ENCODE assay signal across 31 cellular contexts in the genomic region with DNA sequence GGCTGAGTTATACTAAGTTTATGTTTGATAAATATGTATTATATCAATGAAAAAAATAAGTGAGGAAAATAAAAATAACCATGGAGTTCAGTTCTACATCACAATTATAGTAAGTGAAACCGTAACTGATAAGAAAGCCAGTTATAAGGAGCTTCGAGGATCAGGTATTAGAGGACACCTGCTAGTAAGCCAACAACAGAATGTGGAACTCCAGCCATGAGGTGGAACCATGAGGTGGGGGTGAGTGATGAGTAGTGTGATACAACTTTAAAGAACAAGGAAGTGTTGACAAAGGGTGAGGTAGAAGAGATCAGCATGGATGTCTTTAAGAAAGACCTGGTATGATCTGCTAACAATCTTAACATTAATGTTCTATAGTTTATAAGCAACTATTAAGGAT.
"Had no signal": no experiment of that assay in that cellular context is flagged by ENCODE, and none has a peak within 500 bp of the region (broad histone marks: within the 10 kb centered on the region; RNA-seq: fewer than 3 reads in every experiment).

No MANE protein-coding gene starts in this region.

- ATAC-seq: activated naive CD4-positive, alpha-beta T cell treated with anti-CD3 and anti-CD28 coated beads, Interleukin-2, amount 50 U/mL, for 72 hours; activated naive CD8-positive, alpha-beta T cell treated with anti-CD3 and anti-CD28 coated beads, Interleukin-2, amount 50 U/mL, for 24 hours; activated T-cell treated with anti-CD3 and anti-CD28 coated beads, Interleukin-2, amount 50 U/mL, for 4 hours; activated T-cell treated with anti-CD3 and anti-CD28 coated beads, Interleukin-2, amount 50 U/mL, for 72 hours; activated T-helper 17 cell treated with anti-CD3 and anti-CD28 coated beads, Interleukin-2, amount 50 U/mL, for 72 hours; body of pancreas had no signal

- H3K27ac ChIP-seq: adrenal gland, ascending aorta, body of pancreas, brain microvascular endothelial cell, breast epithelium, cardiac muscle cell had no signal

- H3K9me3 ChIP-seq: adrenal gland, ascending aorta, body of pancreas, breast epithelium had no signal

- DNase-seq: activated effector memory CD4-positive, alpha-beta T cell treated with anti-CD3 and anti-CD28 coated beads, Interleukin-2, amount 50 U/mL, for 16 hours; activated effector memory CD4-positive, alpha-beta T cell treated with Interleukin-2 at 50 U/mL for 16 hours; activated gamma-delta T cell; activated gamma-delta T cell treated with Interleukin-2 at 50 U/mL for 16 hours; activated naive CD4-positive, alpha-beta T cell; activated naive CD4-positive, alpha-beta T cell treated with anti-CD3 and anti-CD28 coated beads for 36 hours; activated naive CD4-positive, alpha-beta T cell treated with anti-CD3 and anti-CD28 coated beads, Interleukin-2, amount 10 ng/mL, durations not matched to agents 7 days and 5 days; activated naive CD4-positive, alpha-beta T cell treated with anti-CD3 and anti-CD28 coated beads, Interleukin-2, amount 50 U/mL, for 16 hours; activated naive CD4-positive, alpha-beta T cell treated with Interleukin-2 at 50 U/mL for 16 hours; activated naive CD8-positive, alpha-beta T cell treated with anti-CD3 and anti-CD28 coated beads for 36 hours; activated naive CD8-positive, alpha-beta T cell treated with anti-CD3 and anti-CD28 coated beads, Interleukin-2, amount 10 ng/mL, durations not matched to agents 7 days and 5 days; activated naive CD8-positive, alpha-beta T cell treated with anti-CD3 and anti-CD28 coated beads, Interleukin-2, amount 50 U/mL, for 24 hours; activated T-cell treated with anti-CD3 and anti-CD28 coated beads, Interleukin-2, amount 50 U/mL, for 24 hours; activated T-cell treated with anti-CD3 and anti-CD28 coated beads, Interleukin-2, amount 50 U/mL, for 4 hours; activated T-cell treated with anti-CD3 and anti-CD28 coated beads, Interleukin-2, amount 50 U/mL, for 48 hours; activated T-cell treated with anti-CD3 and anti-CD28 coated beads, Interleukin-2, amount 50 U/mL, for 72 hours; adrenal gland; amniotic stem cell; amygdala; anterior cingulate cortex; aorta; body of pancreas; brain microvascular endothelial cell; caudate nucleus; central memory CD4-positive, alpha-beta T cell; cerebellar nuclear complex had no signal

- H3K4me3 ChIP-seq: adrenal gland, ascending aorta, body of pancreas, breast epithelium, cardiac muscle cell had no signal

- H3K4me1 ChIP-seq: adrenal gland, ascending aorta, body of pancreas, breast epithelium had no signal

- H3K27me3 ChIP-seq: adrenal gland, ascending aorta, body of pancreas, brain microvascular endothelial cell, breast epithelium, cardiac muscle cell had no signal

- H3K36me3 ChIP-seq: adrenal gland, ascending aorta, brain microvascular endothelial cell, breast epithelium, cardiac muscle cell had no signal
